In genomic region chr3:169772530-169772950, GRCh38 we compare ENCODE assay signal across 8 cellular contexts. TPM values are rescaled to one million over a fixed set of nuclear protein-coding genes. Genes with fewer than 3 reads are reported as not detected.
A peak's percentile ranks its signal among the peaks of the same experiment; 100 is the strongest.
DNase-seq lines count a peak whose midpoint lies in the region; ATAC-seq and TF ChIP-seq lines count a peak whose summit lies in the region.

No MANE protein-coding gene starts in this region.

- H3K4me2 ChIP-seq in neural cell (ENCODE audit: low read length): peak overlapping the region; percentile 2

- H3K9me3 ChIP-seq in neural cell (ENCODE audit: low read length) (no peaks in the 10 kb centered on the region), uterus (no peaks in the 10 kb centered on the region)

- peak overlapping the region; percentile 100 for H3K4me3 Mint-ChIP-seq in activated naive CD4-positive, alpha-beta T cell treated with anti-CD3 and anti-CD28 coated beads, Interleukin-2, amount 50 U/mL, for 24 hours

- peaks cover 26% of the 10 kb centered on the region for H3K79me2 ChIP-seq in neural cell (replicated peaks; ENCODE audit: insufficient read depth, low read length)

- H3K4me3 ChIP-seq in HL-60 (replicated peaks; ENCODE audit: insufficient read depth, low read length) (peak overlapping the region; percentile 59), neural cell (ENCODE audit: low read length) (peak overlapping the region; percentile 93), uterus (peak overlapping the region; percentile 75 to 86)

- intact Hi-C loops in uterus (cut with DNase I; ENCODE audit: low total_unique reads): no loop called here

- no peaks in the 10 kb centered on the region for H3K27me3 Mint-ChIP-seq in activated naive CD4-positive, alpha-beta T cell treated with anti-CD3 and anti-CD28 coated beads, Interleukin-2, amount 50 U/mL, for 24 hours

- H3K4me1 ChIP-seq in uterus: peaks cover 6 to 13% of the 10 kb centered on the region in 2 donors

- no peak for TF ChIP-seq CTCF in HL-60 (IDR thresholded peaks at IDR 0.05; ENCODE audit: insufficient read depth, low read length)
- TF ChIP-seq CTCF in neural cell (IDR thresholded peaks at IDR 0.05; ENCODE audit: poor library complexity, severe bottlenecking): no peak
- TF ChIP-seq CTCF in uterus (IDR thresholded peaks at IDR 0.05): no peak

- DNase-seq in DMS114 treated with DMSO at 0.1 percent for 48 hours (lab: John Stamatoyannopoulos, UW; ENCODE audit: unreplicated experiment) (peak; percentile 81), HL-60 (ENCODE audit: low read depth in 1 of 2, low spot score in 1 of 2) (peak; percentile 47 to 71), NCI-H774 (lab: John Stamatoyannopoulos, UW) (peak; percentile 91), germinal center (ENCODE audit: low spot score) (peak; percentile 54), uterus (peak; percentile 76 to 79)

- H3K36me3 ChIP-seq in neural cell (ENCODE audit: insufficient read depth, low read length) (no peaks in the 10 kb centered on the region), uterus (no peaks in the 10 kb centered on the region)

- H3K27ac ChIP-seq in HL-60 (replicated peaks) (peak overlapping the region; percentile 91), neural cell (ENCODE audit: low read length) (peak overlapping the region; percentile 99), uterus (peak overlapping the region; percentile 98)

- peak; percentile 8 for ATAC-seq in GM21367 (IDR thresholded peaks at IDR 0.05; ENCODE audit: unreplicated experiment)

- no peaks in the 10 kb centered on the region for H4K20me1 ChIP-seq in neural cell (ENCODE audit: insufficient read depth)

- peak overlapping the region; percentile 100 for H3K27ac Mint-ChIP-seq in activated naive CD4-positive, alpha-beta T cell treated with anti-CD3 and anti-CD28 coated beads, Interleukin-2, amount 50 U/mL, for 24 hours

- H3K9me3 Mint-ChIP-seq in activated naive CD4-positive, alpha-beta T cell treated with anti-CD3 and anti-CD28 coated beads, Interleukin-2, amount 50 U/mL, for 24 hours: no peaks in the 10 kb centered on the region

- peaks cover 42% of the 10 kb centered on the region for H3K4me1 Mint-ChIP-seq in activated naive CD4-positive, alpha-beta T cell treated with anti-CD3 and anti-CD28 coated beads, Interleukin-2, amount 50 U/mL, for 24 hours

- TF ChIP-seq RAD21 in neural cell (conservative IDR thresholded peaks at IDR 0.05): no peak

- no peak for TF ChIP-seq POLR2A in uterus (IDR thresholded peaks at IDR 0.05)

- H2AFZ ChIP-seq in neural cell (ENCODE audit: low read depth, low read length): peak overlapping the region; percentile 98

- peaks cover 11% of the 10 kb centered on the region for H3K36me3 Mint-ChIP-seq in activated naive CD4-positive, alpha-beta T cell treated with anti-CD3 and anti-CD28 coated beads, Interleukin-2, amount 50 U/mL, for 24 hours

- H3K27me3 ChIP-seq in HL-60 (ENCODE audit: insufficient read depth, poor library complexity, severe bottlenecking) (no peaks in the 10 kb centered on the region), neural cell (ENCODE audit: insufficient read depth, low read depth, low read length) (peaks cover 5% of the 10 kb centered on the region), uterus (no peaks in the 10 kb centered on the region)

- H3K9me2 ChIP-seq in neural cell (ENCODE audit: insufficient read depth, low read length): no peaks in the 10 kb centered on the region

- no peak for TF ChIP-seq EP300 in neural cell (conservative IDR thresholded peaks at IDR 0.05; ENCODE audit: poor library complexity, severe bottlenecking)

- no peaks in the 10 kb centered on the region for H3F3A ChIP-seq in neural cell (ENCODE audit: insufficient read depth, low read length, poor library complexity, severe bottlenecking)

- H3K9ac ChIP-seq in neural cell (ENCODE audit: low read length): peak overlapping the region; percentile 99

TF ChIP-seq in neural cell, 6 proteins besides CTCF, POLR2A, EP300 and RAD21:
- TF ChIP-seq POLR2AphosphoS5 (IDR thresholded peaks at IDR 0.05): peak; percentile 69
- no peak for TF ChIP-seq REST (IDR thresholded peaks at IDR 0.05; ENCODE audit: borderline replicate concordance)
- no peak for TF ChIP-seq TAF1 (IDR thresholded peaks at IDR 0.05; ENCODE audit: low read depth)
- no peak for TF ChIP-seq MXI1 (conservative IDR thresholded peaks at IDR 0.05; ENCODE audit: poor library complexity, severe bottlenecking)

RNA-seq across cellular contexts. Expression of gene MYNN, which starts 0.7 kb away (rescaled TPM):
- polyA plus RNA-seq in neural cell: 27.0 and 28.1 TPM in 2 replicates
- 50.2 and 50.6 TPM in 2 replicates for polyA minus RNA-seq in neural cell
- 10 to 100 TPM; 17.2 to 55.9 (median 23.0) TPM for total RNA-seq in uterus

RNA-seq across cellular contexts. Expression of gene ACTRT3, which starts 3.2 kb away (rescaled TPM):
- not detected in 2 replicates for polyA plus RNA-seq in neural cell
- polyA minus RNA-seq in neural cell: 0.24 TPM in 1 of 2 replicates, not detected in the other
- total RNA-seq in uterus: 1 to 10 TPM in 3 of 4 donors, under 1 TPM in 1; 0.58 to 7.4 (median 3.7) TPM

RNA-seq across cellular contexts. Expression of gene TERC, which starts 7.7 kb away (rescaled TPM):
- not detected in 2 replicates for polyA plus RNA-seq in neural cell
- polyA minus RNA-seq in neural cell: 22.9 and 28.0 TPM in 2 replicates
- 100 to 1,000 TPM in 3 of 4 donors, 1 to 10 TPM in 1; 4.6 to 705 (median 482) TPM for total RNA-seq in uterus

RNA-seq across cellular contexts. Expression of gene LRRIQ4, which starts 40.1 kb away (rescaled TPM):
- not detected in 2 replicates for polyA plus RNA-seq in neural cell
- not detected in 2 replicates for polyA minus RNA-seq in neural cell
- total RNA-seq in uterus: under 1 TPM in 1 of 4 donors, not detected in 3; 0.14 TPM

RNA-seq across cellular contexts. Expression of gene LRRC34, which starts 40.2 kb away (rescaled TPM):
- 1.1 TPM in 1 of 2 replicates, not detected in the other for polyA plus RNA-seq in neural cell
- 0.97 and 1.4 TPM in 2 replicates for polyA minus RNA-seq in neural cell
- 10 to 100 TPM in 1 of 4 donors, 1 to 10 TPM in 2, not detected in 1; 1.3 to 27.3 (median 5.8) TPM for total RNA-seq in uterus

Comparison
In these comparisons a context has a peak if more than half of its experiments do, and no peak if none do; other contexts are left out.
1. Peak in every context shown above with its lines: DNase-seq, ATAC-seq, H3K4me3 ChIP-seq and H3K27ac ChIP-seq.